8 cellular contexts compared by ENCODE assay signal in the genomic region with DNA sequence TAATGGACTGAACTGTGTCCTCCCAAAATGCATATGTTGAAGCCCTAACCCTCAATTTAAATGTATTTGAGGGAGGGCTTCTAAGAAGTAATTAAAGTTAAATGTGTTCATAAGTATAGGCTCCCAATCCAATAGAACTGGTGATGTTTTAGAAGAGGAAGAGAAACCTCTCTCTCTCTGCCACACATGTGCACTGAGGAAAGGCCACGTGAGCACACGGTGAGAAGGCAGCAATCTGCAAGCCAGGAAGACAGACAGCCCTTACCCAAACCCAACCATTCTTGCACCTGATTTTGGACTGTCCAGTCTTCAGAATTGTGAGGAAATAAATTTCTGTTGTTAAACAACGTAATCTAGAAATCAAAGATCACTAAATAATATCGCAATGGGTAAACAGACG.
"Had no signal": no experiment of that assay in that cellular context is flagged by ENCODE, and none has a peak within 500 bp of the region (broad histone marks: within the 10 kb centered on the region; RNA-seq: fewer than 3 reads in every experiment).

No MANE protein-coding gene starts in this region.

- ATAC-seq: GM23338, HCT116, K562 had no signal

- H3K9me3 ChIP-seq: HAP-1 had no signal

- H3K4me1 ChIP-seq: HAP-1 had no signal

- H2AFZ ChIP-seq: GM23338 had no signal

- H3K4me3 ChIP-seq: GM23338, HAP-1, K562 had no signal

- H3K27ac Mint-ChIP-seq: GM23338, HFFc6 had no signal

- H3K4me3 Mint-ChIP-seq: GM23338, HFFc6 had no signal

- DNase-seq: H7, HFFc6, IMR-90, KG1 had no signal

- H3K36me3 ChIP-seq: HAP-1 had no signal

- H3K4me2 ChIP-seq: GM23338 had no signal

- FAIRE-seq: K562 had no signal
